25 cellular contexts compared by ENCODE assay signal in genomic region chr7:15049157-15049556, GRCh38.
"Had no signal": no experiment of that assay in that cellular context is flagged by ENCODE, and none has a peak within 500 bp of the region (broad histone marks: within the 10 kb centered on the region; RNA-seq: fewer than 3 reads in every experiment).

No MANE protein-coding gene starts in this region.

- H3K4me3 ChIP-seq: colonic mucosa, coronary artery, dorsolateral prefrontal cortex, esophagus muscularis mucosa, esophagus squamous epithelium, gastrocnemius medialis, gastroesophageal sphincter, heart left ventricle, heart right ventricle, hepatocyte had no signal

- DNase-seq: colonic mucosa; cortex of kidney; dermis blood vessel endothelial cell; dorsolateral prefrontal cortex; effector CD4-positive, alpha-beta T cell; effector CD8-positive, alpha-beta T cell; effector memory CD4-positive, alpha-beta T cell; effector memory CD8-positive, alpha-beta T cell; endodermal cell; erythroblast; esophagus squamous epithelium; foreskin fibroblast; foreskin melanocyte; gastrocnemius medialis; glutamatergic neuron; head of caudate nucleus; heart left ventricle; heart right ventricle had no signal

- H3K27ac ChIP-seq: colonic mucosa, coronary artery, dorsolateral prefrontal cortex, epithelial cell of prostate, esophagus muscularis mucosa, esophagus squamous epithelium, foreskin keratinocyte, gastrocnemius medialis, gastroesophageal sphincter, heart left ventricle, heart right ventricle, hepatocyte had no signal

- H3K36me3 ChIP-seq: colonic mucosa, esophagus muscularis mucosa, esophagus squamous epithelium, gastrocnemius medialis, gastroesophageal sphincter, heart left ventricle, heart right ventricle had no signal

- H2AFZ ChIP-seq: hepatocyte had no signal

- H3K9me3 ChIP-seq: colonic mucosa, esophagus muscularis mucosa, esophagus squamous epithelium, gastrocnemius medialis, gastroesophageal sphincter, heart left ventricle, heart right ventricle had no signal

- H3K4me2 ChIP-seq: hepatocyte had no signal

- H3K4me1 ChIP-seq: colonic mucosa, esophagus muscularis mucosa, esophagus squamous epithelium, foreskin keratinocyte, gastrocnemius medialis, gastroesophageal sphincter, heart left ventricle, heart right ventricle had no signal

- H3K27me3 ChIP-seq: colonic mucosa, esophagus muscularis mucosa, esophagus squamous epithelium, foreskin keratinocyte, gastrocnemius medialis, gastroesophageal sphincter, heart left ventricle, heart right ventricle, hepatocyte had no signal

- ATAC-seq: effector memory CD8-positive, alpha-beta T cell; esophagus mucosa; foreskin keratinocyte; gastrocnemius medialis; gastroesophageal sphincter; heart left ventricle; heart right ventricle had no signal

- H3K79me2 ChIP-seq: hepatocyte had no signal
